ENCODE assay signal across 8 cellular contexts in genomic region chr15:92625297-92625980, GRCh38. TPM values are rescaled to one million over a fixed set of nuclear protein-coding genes. Genes with fewer than 3 reads are reported as not detected.
DNase-seq lines count a peak whose midpoint lies in the region; ATAC-seq, FAIRE-seq and TF ChIP-seq lines count a peak whose summit lies in the region.

No MANE protein-coding gene starts in this region.

- H3K4me3 ChIP-seq in AG10803 (ENCODE audit: low read length) (no peak overlapping the region), adrenal gland (no peak overlapping the region), small intestine (ENCODE audit: low read depth in 1 of 2, low read length in 2 of 2) (no peak overlapping the region)

- peaks cover 0 to 17% of the 10 kb centered on the region in 2 donors for H3K4me1 ChIP-seq in adrenal gland (replicated peaks in 1 of 2)
- no peaks in the 10 kb centered on the region for H3K4me1 ChIP-seq in small intestine (ENCODE audit: control insufficient read depth in 2 of 2, insufficient read depth in 1 of 2, low read depth in 1 of 2, low read length in 1 of 2)

- TF ChIP-seq CTCF in AG10803 (conservative IDR thresholded peaks at IDR 0.05; ENCODE audit: low read length): no peak
- TF ChIP-seq CTCF in endothelial cell (IDR thresholded peaks at IDR 0.05; ENCODE audit: unreplicated experiment): no peak
- no peak for TF ChIP-seq CTCF in adrenal gland (IDR thresholded peaks at IDR 0.05)

- peaks cover 48% of the 10 kb centered on the region for H3K36me3 Mint-ChIP-seq in endothelial cell (ENCODE audit: low read depth, unreplicated experiment)

- H3K4me1 Mint-ChIP-seq in endothelial cell (ENCODE audit: unreplicated experiment): peaks cover 38% of the 10 kb centered on the region

- no peaks in the 10 kb centered on the region for H3K9me3 Mint-ChIP-seq in endothelial cell (ENCODE audit: unreplicated experiment)

- H3K27ac Mint-ChIP-seq in endothelial cell (ENCODE audit: unreplicated experiment): peak overlapping the region; percentile 42

- H3K36me3 ChIP-seq in adrenal gland (replicated peaks in 1 of 2) (no peaks in the 10 kb centered on the region), small intestine (ENCODE audit: control insufficient read depth in 2 of 2, insufficient read depth in 2 of 2, low read length in 2 of 2) (no peaks in the 10 kb centered on the region)

- TF ChIP-seq POLR2A in adrenal gland (IDR thresholded peaks at IDR 0.05): no peak

- H3K27ac ChIP-seq in adrenal gland (peak overlapping the region in 1 of 5 donors; percentile 54), small intestine (ENCODE audit: low read depth in 1 of 2, low read length in 1 of 2) (no peak overlapping the region)

- peak; percentile 69 for ATAC-seq in GM19452 (IDR thresholded peaks at IDR 0.05; ENCODE audit: unreplicated experiment)
- peak; percentile 64 for ATAC-seq in HG03460 (IDR thresholded peaks at IDR 0.05; ENCODE audit: unreplicated experiment)

- H3K9me3 ChIP-seq in adrenal gland (replicated peaks in 1 of 3) (no peaks in the 10 kb centered on the region), small intestine (ENCODE audit: control insufficient read depth, low read depth) (no peaks in the 10 kb centered on the region)

- WGBS in adrenal gland, 4 donors: 63 to 72% (median 69%) methylated on average over 3 of the region's 3 CpGs
- WGBS in small intestine, 3 donors: 58 to 66% (median 60%) methylated on average over 3 of the region's 3 CpGs

- no peaks in the 10 kb centered on the region for H3K27me3 ChIP-seq in adrenal gland
- H3K27me3 ChIP-seq in small intestine (ENCODE audit: control insufficient read depth in 2 of 2, insufficient read depth in 2 of 2, low read length in 2 of 2): no peaks in the 10 kb centered on the region

- intact Hi-C loops in adrenal gland (cut with DNase I): no loop called here

- peaks cover 10% of the 10 kb centered on the region for H3K27me3 Mint-ChIP-seq in endothelial cell (ENCODE audit: unreplicated experiment)

- DNase-seq in AG10803 (ENCODE audit: low read depth): peak; percentile 54
- no peak for DNase-seq in endothelial cell (ENCODE audit: low spot score)
- peak; percentile 62 for DNase-seq in superior temporal gyrus (ENCODE audit: extremely low spot score)
- no peak for DNase-seq in adrenal gland
- DNase-seq in COLO829 (ENCODE audit: low spot score): no peak
- DNase-seq in small intestine: no peak

- H3K4me3 Mint-ChIP-seq in endothelial cell (ENCODE audit: unreplicated experiment): peak overlapping the region; percentile 70

- FAIRE-seq in small intestine (lab: Jason Lieb, UNC): no peak

RNA-seq across cellular contexts. Expression of gene FAM174B, which starts 30.1 kb away (rescaled TPM):
- total RNA-seq in endothelial cell (ENCODE audit: unreplicated experiment): 163 TPM
- total RNA-seq in adrenal gland: 10 to 100 TPM in 5 of 8 donors, 1 to 10 TPM in 3; 3.7 to 14.3 (median 10.6) TPM
- polyA plus RNA-seq in adrenal gland: 10 to 100 TPM in 1 of 3 donors, 1 to 10 TPM in 2; 7.7 to 16.4 (median 8.1) TPM
- polyA plus RNA-seq in small intestine: 1 to 10 TPM; 1.8 to 8.7 (median 2.4) TPM

Comparison
In these comparisons a context has a peak if more than half of its experiments do, and no peak if none do; other contexts are left out.
1. DNase-seq: peak in AG10803 (single experiment) and superior temporal gyrus (single experiment); none in endothelial cell (single experiment), adrenal gland (0 of 7), COLO829 (single experiment) and small intestine (single experiment).
2. RNA of gene FAM174B, which starts 30.1 kb away (total RNA-seq): 163 TPM in endothelial cell (single experiment); 3.7 to 14.3 TPM in adrenal gland; every median in the first group is over 10 times any median in the second.